ENCODE assay signal across 1 cellular context in genomic region chr15:40857601-40858351, GRCh38.
TF ChIP-seq lines count a peak whose summit lies in the region.

No MANE protein-coding gene starts in this region.

TF ChIP-seq in HCT116, 20 proteins besides CTCF, POLR2A, EP300 and RAD21:
- TF ChIP-seq SP1 (IDR thresholded peaks at IDR 0.05; ENCODE audit: low read depth) (no peak), EGR1 (IDR thresholded peaks at IDR 0.05; ENCODE audit: low read depth) (no peak), ZNF274 (IDR thresholded peaks at IDR 0.05; ENCODE audit: low read depth, low read length) (no peak), YY1 (IDR thresholded peaks at IDR 0.05; ENCODE audit: extremely low read depth, insufficient replicate concordance, low read depth, low read length) (peak; percentile 34), POLR2AphosphoS5 (IDR thresholded peaks at IDR 0.05; ENCODE audit: low read depth, low read length) (0 out of 2 replicates have a peak, but pooled peaks have one; percentile 37), EZH2 (IDR thresholded peaks at IDR 0.05) (no peak)
